9 cellular contexts compared by ENCODE assay signal in the genomic region with DNA sequence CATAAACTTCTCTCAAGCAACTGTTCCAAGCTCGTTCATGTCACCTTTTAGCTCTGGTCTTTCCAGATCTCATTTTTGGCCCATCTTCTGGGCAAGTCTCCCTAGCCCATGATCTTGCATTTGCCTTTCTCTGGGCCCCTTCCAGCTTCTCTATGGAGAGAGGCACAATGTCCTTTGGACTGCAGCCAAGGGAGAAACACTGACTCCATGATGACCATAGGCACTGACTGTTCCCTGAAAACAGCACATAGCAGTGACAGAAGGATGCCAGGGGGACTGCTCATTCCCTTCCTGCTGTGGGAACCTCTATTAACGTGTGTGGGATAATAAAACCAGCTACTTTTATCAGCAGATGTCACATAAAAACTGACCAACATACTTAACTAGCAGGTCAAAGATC.
DNase-seq lines count a peak whose midpoint lies in the region; ATAC-seq and TF ChIP-seq lines count a peak whose summit lies in the region.
"Had no signal": no experiment of that assay in that cellular context is flagged by ENCODE, and none has a peak within 500 bp of the region (broad histone marks: within the 10 kb centered on the region; RNA-seq: fewer than 3 reads in every experiment).

No MANE protein-coding gene starts in this region.

- no peaks in the 10 kb centered on the region for H3K4me1 Mint-ChIP-seq in T-helper 2 cell treated with Interferon-gamma antibody and Interleukin-4, amounts not matched to agents 5 μg/mL and 100 μg/mL, for 36 hours (ENCODE audit: low read depth)

- H3K36me3 ChIP-seq in SJCRH30 (no peaks in the 10 kb centered on the region), gastrocnemius medialis (no peaks in the 10 kb centered on the region)

- H3K27me3 ChIP-seq in SJCRH30 (no peaks in the 10 kb centered on the region), gastrocnemius medialis (no peaks in the 10 kb centered on the region)

- TF ChIP-seq CTCF in gastrocnemius medialis (IDR thresholded peaks at IDR 0.05 in 4 of 5, conservative IDR thresholded peaks at IDR 0.05 in 1 of 5) = no peak

- peak in 1 of 2 donors; percentile 73 for TF ChIP-seq POLR2A in gastrocnemius medialis (IDR thresholded peaks at IDR 0.05)

- H3K4me3 ChIP-seq in SJCRH30 = no peak overlapping the region
- H3K4me3 ChIP-seq in gastrocnemius medialis = peak overlapping the region in 2 of 4 donors; percentile 9 to 16

- H3K27ac ChIP-seq in SJCRH30 (peak overlapping the region; percentile 78), gastrocnemius medialis (peak overlapping the region; percentile 93 to 98 (median 94))

- ATAC-seq in gastrocnemius medialis (peak; percentile 87 to 92), GM21786 (IDR thresholded peaks at IDR 0.05; ENCODE audit: unreplicated experiment) (no peak)

- in situ Hi-C loops in gastrocnemius medialis (cut with MboI; ENCODE audit: low sequenced_read_pairs in 4 of 4) = loop anchor here in 1 of 4 donors (5.0 kb wide), 1 partner anchor 36 kb away; no protein-coding TSS in a partner anchor

- H3K9me3 ChIP-seq in SJCRH30 (replicated peaks) (no peaks in the 10 kb centered on the region), gastrocnemius medialis (no peaks in the 10 kb centered on the region)

- intact Hi-C loops in gastrocnemius medialis (cut with DNase I; ENCODE audit: low total_unique reads) = loop anchor here (1.0 to 10.0 kb wide), 3 partner anchors 168 to 908 kb away; partner anchors contain the start of gene DHX36

- H3K36me3 Mint-ChIP-seq in T-helper 2 cell treated with Interferon-gamma antibody and Interleukin-4, amounts not matched to agents 5 μg/mL and 100 μg/mL, for 36 hours (ENCODE audit: low read depth) = no peaks in the 10 kb centered on the region

- H3K4me3 Mint-ChIP-seq in T-helper 2 cell treated with Interferon-gamma antibody and Interleukin-4, amounts not matched to agents 5 μg/mL and 100 μg/mL, for 36 hours = no peak overlapping the region

- no peaks in the 10 kb centered on the region for H3K9me3 Mint-ChIP-seq in T-helper 2 cell treated with Interferon-gamma antibody and Interleukin-4, amounts not matched to agents 5 μg/mL and 100 μg/mL, for 36 hours
- H3K9me3 Mint-ChIP-seq: activated T-helper 2 cell treated with anti-CD3 and anti-CD28 coated beads, Interferon-gamma antibody, Interleukin-2, Interleukin-4, amounts not matched to agents 10 μg/mL and 5 μg/mL and 100 μg/mL, durations not matched to agents 14 hours and 24 hours and 36 hours had no signal

- H3K27ac Mint-ChIP-seq in T-helper 2 cell treated with Interferon-gamma antibody and Interleukin-4, amounts not matched to agents 5 μg/mL and 100 μg/mL, for 36 hours = no peak overlapping the region
- H3K27ac Mint-ChIP-seq: activated T-helper 2 cell treated with anti-CD3 and anti-CD28 coated beads, Interferon-gamma antibody, Interleukin-2, Interleukin-4, amounts not matched to agents 10 μg/mL and 5 μg/mL and 100 μg/mL, durations not matched to agents 14 hours and 24 hours and 36 hours had no signal

- no peaks in the 10 kb centered on the region for H3K27me3 Mint-ChIP-seq in T-helper 2 cell treated with Interferon-gamma antibody and Interleukin-4, amounts not matched to agents 5 μg/mL and 100 μg/mL, for 36 hours (ENCODE audit: low read depth)

- peaks cover 23% of the 10 kb centered on the region for H3K4me1 ChIP-seq in SJCRH30
- H3K4me1 ChIP-seq in gastrocnemius medialis = peaks cover 18 to 25% of the 10 kb centered on the region in 2 donors

- DNase-seq in EL (peak; percentile 81), SJCRH30 (peak; percentile 79 to 89), glomerular visceral epithelial cell (ENCODE audit: extremely low spot score) (peak; percentile 45), gastrocnemius medialis (peak; percentile 97 to 98), NOMO-1 treated with dmso at 0.1 percent for 144 hours (lab: John Stamatoyannopoulos, UW; ENCODE audit: unreplicated experiment) (no peak), HuH-7 (ENCODE audit: low spot score) (no peak)
- DNase-seq in T-helper 2 cell treated with Interferon-gamma antibody and Interleukin-4, amounts not matched to agents 5 μg/mL and 100 μg/mL, for 36 hours (ENCODE audit: low spot score) = no peak

Comparison
In these comparisons a context has a peak if more than half of its experiments do, and no peak if none do; other contexts are left out.
1. DNase-seq: peak in EL (single experiment), SJCRH30 (2 of 2), glomerular visceral epithelial cell (single experiment) and gastrocnemius medialis (2 of 2); none in T-helper 2 cell treated with Interferon-gamma antibody and Interleukin-4, amounts not matched to agents 5 μg/mL and 100 μg/mL, for 36 hours (single experiment), NOMO-1 treated with dmso at 0.1 percent for 144 hours (single experiment) and HuH-7 (single experiment).